Comparison of ENCODE assay signal across 19 cellular contexts in genomic region chr17:4097165-4097960, GRCh38.
"Had no signal": no experiment of that assay in that cellular context is flagged by ENCODE, and none has a peak within 500 bp of the region (broad histone marks: within the 10 kb centered on the region; RNA-seq: fewer than 3 reads in every experiment).

No MANE protein-coding gene starts in this region.

- H3K27ac Mint-ChIP-seq: naive thymus-derived CD4-positive, alpha-beta T cell; stimulated activated effector memory CD8-positive, alpha-beta T cell treated with anti-CD3 and anti-CD28 coated beads, Interleukin-12 subunit alpha, Interleukin-12 subunit beta, amount 100 ng/mL, for 72 hours; stimulated activated naive CD8-positive, alpha-beta T cell treated with anti-CD3 and anti-CD28 coated beads, Interleukin-15, Interleukin-2, amounts not matched to agents 100 ng/mL and 50 ng/mL, for 24 hours had no signal

- ATAC-seq: heart left ventricle; left colon; left ventricle myocardium superior; naive thymus-derived CD4-positive, alpha-beta T cell; right cardiac atrium; stimulated activated effector memory CD8-positive, alpha-beta T cell treated with anti-CD3 and anti-CD28 coated beads, Interleukin-12 subunit alpha, Interleukin-12 subunit beta, amount 100 ng/mL, for 72 hours had no signal

- H3K27me3 Mint-ChIP-seq: naive thymus-derived CD4-positive, alpha-beta T cell; stimulated activated naive CD8-positive, alpha-beta T cell treated with anti-CD3 and anti-CD28 coated beads, Interleukin-15, Interleukin-2, amounts not matched to agents 100 ng/mL and 50 ng/mL, for 24 hours had no signal

- H3K9me3 Mint-ChIP-seq: stimulated activated effector memory CD8-positive, alpha-beta T cell treated with anti-CD3 and anti-CD28 coated beads, Interleukin-12 subunit alpha, Interleukin-12 subunit beta, amount 100 ng/mL, for 72 hours; stimulated activated naive CD8-positive, alpha-beta T cell treated with anti-CD3 and anti-CD28 coated beads, Interleukin-15, Interleukin-2, amounts not matched to agents 100 ng/mL and 50 ng/mL, for 24 hours had no signal

- H3K36me3 ChIP-seq: uterus had no signal

- H3K27me3 ChIP-seq: heart left ventricle, neutrophil, tibial artery, upper lobe of left lung, uterus had no signal

- H3K4me3 Mint-ChIP-seq: naive thymus-derived CD4-positive, alpha-beta T cell; stimulated activated effector memory CD8-positive, alpha-beta T cell treated with anti-CD3 and anti-CD28 coated beads, Interleukin-12 subunit alpha, Interleukin-12 subunit beta, amount 100 ng/mL, for 72 hours; stimulated activated naive CD8-positive, alpha-beta T cell treated with anti-CD3 and anti-CD28 coated beads, Interleukin-15, Interleukin-2, amounts not matched to agents 100 ng/mL and 50 ng/mL, for 24 hours had no signal

- H3K9me3 ChIP-seq: heart left ventricle, neutrophil, tibial artery, upper lobe of left lung, uterus had no signal

- H3K4me3 ChIP-seq: heart left ventricle, lung, smooth muscle cell, tibial artery, upper lobe of left lung, uterus had no signal

- H3K27ac ChIP-seq: neutrophil, tibial artery, upper lobe of left lung, uterus had no signal

- DNase-seq: dermis blood vessel endothelial cell; foreskin melanocyte; heart left ventricle; hippocampal formation; left colon; left ventricle myocardium superior; mesendoderm; naive thymus-derived CD4-positive, alpha-beta T cell; right cardiac atrium; stimulated activated CD4-positive, alpha-beta T cell treated with anti-CD3 and anti-CD28 coated beads, Interleukin-4, amount 100 ng/mL, for 1 hour; stimulated activated CD8-positive, alpha-beta memory T cell treated with anti-CD3 and anti-CD28 coated beads, Interleukin-4, amount 100 ng/mL, for 48 hours; tibial artery; upper lobe of left lung; uterus had no signal

- H3K4me1 ChIP-seq: uterus had no signal
